Comparison of ENCODE assay signal across 8 cellular contexts in genomic region chr3:134378384-134378783, GRCh38. TPM values are rescaled to one million over a fixed set of nuclear protein-coding genes. Genes with fewer than 3 reads are reported as not detected.
A peak's percentile ranks its signal among the peaks of the same experiment; 100 is the strongest.
DNase-seq lines count a peak whose midpoint lies in the region; TF ChIP-seq lines count a peak whose summit lies in the region.

No MANE protein-coding gene starts in this region.

- no peaks in the 10 kb centered on the region for H3K79me1 ChIP-seq in neuronal stem cell (ENCODE audit: low read depth, low read length)

- no peak overlapping the region for H3K4me2 ChIP-seq in neuronal stem cell (ENCODE audit: insufficient read depth, low read length, poor library complexity, severe bottlenecking)

- no peak overlapping the region for H3K4me3 ChIP-seq in HFF-Myc (replicated peaks; ENCODE audit: low read depth, low read length)
- H3K4me3 ChIP-seq in ascending aorta = no peak overlapping the region
- H3K4me3 ChIP-seq in neuronal stem cell (ENCODE audit: low read length in 2 of 2) = no peak overlapping the region

- H3K9ac ChIP-seq in neuronal stem cell (ENCODE audit: low read depth, low read length, poor library complexity) = no peak overlapping the region

- no peak overlapping the region for H2BK12ac ChIP-seq in neuronal stem cell (ENCODE audit: low read length)

- H3K4me1 ChIP-seq in ascending aorta = peaks cover 0 to 10% of the 10 kb centered on the region in 2 donors
- H3K4me1 ChIP-seq in neuronal stem cell (ENCODE audit: control insufficient read depth in 2 of 2, insufficient read depth in 1 of 2, low read depth in 1 of 2, low read length in 2 of 2) = peaks cover 8 to 18% of the 10 kb centered on the region in 2 donors

- no peaks in the 10 kb centered on the region for H3K27me3 ChIP-seq in ascending aorta
- H3K27me3 ChIP-seq in neuronal stem cell (ENCODE audit: control insufficient read depth in 3 of 3, insufficient read depth in 3 of 3, low read depth in 1 of 3, low read length in 3 of 3) = peaks cover 0 to 33% (median 4%) of the 10 kb centered on the region in 3 experiments

- no peak overlapping the region for H4K8ac ChIP-seq in neuronal stem cell (ENCODE audit: low read depth, low read length)

- no peak overlapping the region for H3K14ac ChIP-seq in neuronal stem cell (ENCODE audit: low read length)

- no peak overlapping the region for H3K4ac ChIP-seq in neuronal stem cell (ENCODE audit: low read length)

- H3K36me3 ChIP-seq in ascending aorta (no peaks in the 10 kb centered on the region), neuronal stem cell (replicated peaks in 1 of 2; ENCODE audit: control insufficient read depth in 2 of 2, insufficient read depth in 2 of 2, low read length in 2 of 2) (no peaks in the 10 kb centered on the region)

- DNase-seq in AG09319 (ENCODE audit: extremely low read depth, low read depth) = no peak
- no peak for DNase-seq in HFF-Myc (ENCODE audit: extremely low read depth, low read depth)
- peak in 1 of 2 donors; percentile 60 for DNase-seq in ascending aorta (ENCODE audit: low spot score in 2 of 2)
- peak; percentile 41 for DNase-seq in left kidney (ENCODE audit: low read depth, low spot score)
- DNase-seq in SW 1271 (lab: John Stamatoyannopoulos, UW) = no peak
- DNase-seq in neuronal stem cell (ENCODE audit: low spot score) = no peak
- no peak for DNase-seq in activated CD4-positive, CD25-positive, alpha-beta regulatory T cell (lab: John Stamatoyannopoulos, UW)
- DNase-seq in posterior vena cava (ENCODE audit: low spot score) = no peak

- TF ChIP-seq CTCF in AG09319 (IDR thresholded peaks at IDR 0.05; ENCODE audit: low read depth, low read length) = peak; percentile 12
- TF ChIP-seq CTCF in HFF-Myc (IDR thresholded peaks at IDR 0.05; ENCODE audit: low read depth, low read length, missing control alignments) = peak; percentile 51
- peak in 2 of 3 experiments; percentile 39 to 59 for TF ChIP-seq CTCF in ascending aorta (IDR thresholded peaks at IDR 0.05)

- H2AFZ ChIP-seq in neuronal stem cell (ENCODE audit: low read length) = no peak overlapping the region

- H2BK15ac ChIP-seq in neuronal stem cell (ENCODE audit: low read length) = no peak overlapping the region

- no peak overlapping the region for H3K27ac ChIP-seq in ascending aorta
- H3K27ac ChIP-seq in neuronal stem cell (replicated peaks; ENCODE audit: low read length) = no peak overlapping the region

- H3K23ac ChIP-seq in neuronal stem cell (ENCODE audit: low read depth, low read length, poor library complexity) = no peak overlapping the region

- no peak overlapping the region for H2AK5ac ChIP-seq in neuronal stem cell (ENCODE audit: low read depth, low read length)

- H2BK120ac ChIP-seq in neuronal stem cell (ENCODE audit: low read depth, low read length) = no peak overlapping the region

- no peak overlapping the region for H3K18ac ChIP-seq in neuronal stem cell (ENCODE audit: low read length)

- no peak overlapping the region for H2BK5ac ChIP-seq in neuronal stem cell (ENCODE audit: low read length)

- intact Hi-C loops in ascending aorta (cut with DNase I) = loop anchor here (5.0 kb wide), 1 partner anchor 126 kb away; the partner anchor contains the start of gene RYK
- intact Hi-C loops in posterior vena cava (cut with DNase I) = loop anchor here in 1 of 2 donors (10.0 kb wide), 1 partner anchor 86 kb away; no protein-coding TSS in a partner anchor

- no peaks in the 10 kb centered on the region for H3K9me3 ChIP-seq in ascending aorta
- no peaks in the 10 kb centered on the region for H3K9me3 ChIP-seq in neuronal stem cell (replicated peaks in 1 of 2; ENCODE audit: control insufficient read depth in 2 of 2, insufficient read depth in 1 of 2, low read depth in 1 of 2, low read length in 2 of 2)

- no peak overlapping the region for H4K91ac ChIP-seq in neuronal stem cell (ENCODE audit: low read depth, low read length, poor library complexity)

RNA-seq across cellular contexts. Expression of gene AMOTL2, which starts 4.1 kb away (rescaled TPM):
- 156 TPM for total RNA-seq in ascending aorta
- 61.7 TPM for polyA plus RNA-seq in neuronal stem cell (2013, experiment 1 of 2)
- 60.5 TPM for polyA plus RNA-seq in neuronal stem cell (2013, experiment 2 of 2)
- total RNA-seq in posterior vena cava = 10 to 100 TPM; 49.9 to 56.5 TPM
